Comparison of ENCODE assay signal across 20 cellular contexts in the genomic region with DNA sequence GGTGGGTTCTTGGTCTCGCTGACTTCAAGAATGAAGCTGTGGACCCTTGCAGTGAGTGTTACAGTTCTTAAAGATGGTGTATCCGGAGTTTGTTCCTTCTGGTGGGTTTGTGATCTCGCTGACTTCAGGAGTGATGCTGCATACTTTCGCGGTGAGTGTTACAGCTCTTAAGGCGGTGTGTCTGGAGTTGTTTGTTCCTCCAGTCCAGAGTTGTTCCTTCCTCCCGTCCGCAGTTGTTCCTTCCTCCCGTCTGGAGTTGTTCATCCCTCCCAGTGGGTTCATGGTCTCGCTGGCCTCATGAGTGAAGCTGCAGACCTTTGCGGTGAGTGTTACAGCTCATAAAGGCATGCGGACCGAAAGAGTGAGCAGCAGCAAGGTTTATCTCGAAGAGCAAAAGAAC.
"Had no signal": no experiment of that assay in that cellular context is flagged by ENCODE, and none has a peak within 500 bp of the region (broad histone marks: within the 10 kb centered on the region; RNA-seq: fewer than 3 reads in every experiment).

No MANE protein-coding gene starts in this region.

- H3K36me3 ChIP-seq: esophagus muscularis mucosa, gastroesophageal sphincter, stomach, thoracic aorta, transverse colon had no signal

- H2AFZ ChIP-seq: hepatocyte, parathyroid adenoma had no signal

- H3K4me2 ChIP-seq: hepatocyte had no signal

- DNase-seq: dorsolateral prefrontal cortex; effector CD8-positive, alpha-beta T cell; foreskin fibroblast; kidney glomerular epithelial cell; naive thymus-derived CD4-positive, alpha-beta T cell; nephron progenitor cell; stimulated activated CD4-positive, alpha-beta T cell treated with anti-CD3 and anti-CD28 coated beads, Interleukin-2, amount 100 ng/mL, for 24 hours; stimulated activated CD4-positive, alpha-beta T cell treated with anti-CD3 and anti-CD28 coated beads, Interleukin-4, amount 100 ng/mL, for 4 hours; stimulated activated naive B cell treated with anti-CD40 and anti-IgM and Interleukin-4, amounts not matched to agents 10 μg/mL and 1 μg/mL and 100 μg/mL, for 72 hours; stomach; substantia nigra; transverse colon had no signal

- H3K4me3 ChIP-seq: coronary artery, dorsolateral prefrontal cortex, esophagus muscularis mucosa, gastroesophageal sphincter, hepatocyte, stomach, thoracic aorta, transverse colon had no signal

- H3K9me3 ChIP-seq: gastroesophageal sphincter, thoracic aorta, transverse colon had no signal

- H3K4me1 ChIP-seq: gastroesophageal sphincter, parathyroid adenoma, stomach, transverse colon had no signal

- H3K9ac ChIP-seq: parathyroid adenoma had no signal

- H3K27ac ChIP-seq: coronary artery, dorsolateral prefrontal cortex, epithelial cell of prostate, esophagus muscularis mucosa, gastroesophageal sphincter, hepatocyte, parathyroid adenoma, stomach, thoracic aorta, transverse colon had no signal

- H3K27me3 ChIP-seq: dorsolateral prefrontal cortex, esophagus muscularis mucosa, gastroesophageal sphincter, hepatocyte, stomach, transverse colon had no signal

- ATAC-seq: gastroesophageal sphincter; naive thymus-derived CD4-positive, alpha-beta T cell; sciatic nerve; stimulated activated naive B cell treated with anti-CD40 and anti-IgM and Interleukin-4, amounts not matched to agents 10 μg/mL and 1 μg/mL and 100 μg/mL, for 72 hours had no signal

- H3K79me2 ChIP-seq: hepatocyte, parathyroid adenoma had no signal
